Comparison of ENCODE assay signal across 19 cellular contexts in the genomic region with DNA sequence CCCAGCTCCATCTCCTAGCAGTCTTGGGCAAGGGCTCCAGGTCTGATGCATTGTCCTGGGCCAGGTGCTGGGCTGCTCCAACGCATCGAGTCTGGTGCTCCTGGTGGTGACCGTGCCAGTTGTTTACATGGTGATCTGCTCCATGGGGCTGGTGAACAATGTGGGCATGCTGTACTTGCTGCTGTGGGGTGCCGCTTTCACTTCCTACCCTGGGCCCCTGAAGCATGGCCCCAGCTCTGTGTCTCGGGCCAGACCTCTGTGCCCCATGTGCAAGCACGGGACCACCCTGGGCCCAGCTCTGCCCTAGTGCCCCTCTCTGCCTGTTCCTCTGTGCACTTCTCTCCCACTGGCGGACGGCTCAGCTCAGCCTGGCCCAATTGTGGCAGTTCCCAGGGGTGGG.
DNase-seq lines count a peak whose midpoint lies in the region; ATAC-seq, FAIRE-seq and TF ChIP-seq lines count a peak whose summit lies in the region.
"Had no signal": no experiment of that assay in that cellular context is flagged by ENCODE, and none has a peak within 500 bp of the region (broad histone marks: within the 10 kb centered on the region; RNA-seq: fewer than 3 reads in every experiment).

No MANE protein-coding gene starts in this region.

- peaks cover 0 to 3% of the 10 kb centered on the region in 2 donors for H3K9me3 Mint-ChIP-seq in stimulated activated naive B cell treated with anti-CD40 and anti-IgM and Interleukin-4, amounts not matched to agents 10 μg/mL and 1 μg/mL and 100 μg/mL, for 72 hours
- H3K9me3 Mint-ChIP-seq in T-cell = no peaks in the 10 kb centered on the region
- no peaks in the 10 kb centered on the region for H3K9me3 Mint-ChIP-seq in activated T-cell treated with anti-CD3 and anti-CD28 coated beads, Interleukin-2, amount 50 U/mL, for 24 hours
- H3K9me3 Mint-ChIP-seq: H9 had no signal

- no peak for FAIRE-seq in GM12878 (lab: Jason Lieb, UNC)

- no peaks in the 10 kb centered on the region for H3K9me3 ChIP-seq in GM12878 (replicated peaks; ENCODE audit: control insufficient read depth, insufficient read depth, low read length)
- no peaks in the 10 kb centered on the region for H3K9me3 ChIP-seq in heart right ventricle
- no peaks in the 10 kb centered on the region for H3K9me3 ChIP-seq in mucosa of descending colon

- intact Hi-C loops in GM12878 (cut with micrococcal nuclease; ENCODE audit: unreplicated experiment) = no loop called here
- intact Hi-C loops in heart right ventricle (cut with DNase I) = loop anchor here in 1 of 10 donors (5.0 kb wide), 1 partner anchor 104 kb away; no protein-coding TSS in a partner anchor
- intact Hi-C loops in mucosa of descending colon (cut with DNase I, micrococcal nuclease) = no loop called here

- H3K4me3 Mint-ChIP-seq in stimulated activated naive B cell treated with anti-CD40 and anti-IgM and Interleukin-4, amounts not matched to agents 10 μg/mL and 1 μg/mL and 100 μg/mL, for 72 hours = no peak overlapping the region
- H3K4me3 Mint-ChIP-seq in T-cell = no peak overlapping the region
- H3K4me3 Mint-ChIP-seq in activated T-cell treated with anti-CD3 and anti-CD28 coated beads, Interleukin-2, amount 50 U/mL, for 24 hours = no peak overlapping the region
- H3K4me3 Mint-ChIP-seq: H9 had no signal

- H3K4me3 ChIP-seq in GM12878 (no peak overlapping the region), heart right ventricle (peak overlapping the region in 1 of 10 donors; percentile 11), mucosa of descending colon (no peak overlapping the region)
- H3K4me3 ChIP-seq: PC-9 had no signal

- H3K4me1 Mint-ChIP-seq in stimulated activated naive B cell treated with anti-CD40 and anti-IgM and Interleukin-4, amounts not matched to agents 10 μg/mL and 1 μg/mL and 100 μg/mL, for 72 hours = peaks cover 16 to 35% of the 10 kb centered on the region in 2 donors
- no peaks in the 10 kb centered on the region for H3K4me1 Mint-ChIP-seq in T-cell
- H3K4me1 Mint-ChIP-seq in activated T-cell treated with anti-CD3 and anti-CD28 coated beads, Interleukin-2, amount 50 U/mL, for 24 hours (ENCODE audit: low read depth) = no peaks in the 10 kb centered on the region

- TF ChIP-seq CTCF in GM12878 (IDR thresholded peaks at IDR 0.05 in 2 of 3, conservative IDR thresholded peaks at IDR 0.05 in 1 of 3; ENCODE audit: control insufficient read depth in 2 of 3, extremely low read depth in 1 of 3, insufficient read depth in 1 of 3, low read depth in 3 of 3, low read length in 3 of 3) = no peak
- TF ChIP-seq CTCF in heart right ventricle (IDR thresholded peaks at IDR 0.05) = no peak
- no peak for TF ChIP-seq CTCF in mucosa of descending colon (IDR thresholded peaks at IDR 0.05)

- H3K4me2 ChIP-seq in GM12878 (ENCODE audit: control insufficient read depth, insufficient read depth) = no peak overlapping the region
- H3K4me2 ChIP-seq: PC-9 had no signal

- H3K9ac ChIP-seq in GM12878 (ENCODE audit: control insufficient read depth, insufficient read depth, low read length) = no peak overlapping the region

- H3K4me1 ChIP-seq in GM12878 (ENCODE audit: control insufficient read depth, insufficient read depth, low read length) = peaks cover 14% of the 10 kb centered on the region
- peaks cover 0 to 56% (median 18%) of the 10 kb centered on the region in 9 donors for H3K4me1 ChIP-seq in heart right ventricle
- peaks cover 7% of the 10 kb centered on the region for H3K4me1 ChIP-seq in mucosa of descending colon (ENCODE audit: low read depth)

- H3K27me3 ChIP-seq in GM12878 (replicated peaks in 1 of 2; ENCODE audit: control insufficient read depth in 2 of 2, insufficient read depth in 2 of 2, low read length in 1 of 2) (no peaks in the 10 kb centered on the region), heart right ventricle (no peaks in the 10 kb centered on the region)

- no peaks in the 10 kb centered on the region for H3K79me2 ChIP-seq in GM12878 (ENCODE audit: control insufficient read depth, insufficient read depth, low read length)

- in situ Hi-C loops in GM12878 (cut with MboI) = no loop called here

- no peak for TF ChIP-seq RAD21 in GM12878 (IDR thresholded peaks at IDR 0.05; ENCODE audit: insufficient read depth, low read depth, low read length)

- H2AFZ ChIP-seq in GM12878 (ENCODE audit: control insufficient read depth, low read depth, low read length) = no peak overlapping the region
- H2AFZ ChIP-seq: PC-9 had no signal

- peak overlapping the region; percentile 25 for H3K27ac Mint-ChIP-seq in stimulated activated naive B cell treated with anti-CD40 and anti-IgM and Interleukin-4, amounts not matched to agents 10 μg/mL and 1 μg/mL and 100 μg/mL, for 72 hours
- no peak overlapping the region for H3K27ac Mint-ChIP-seq in T-cell
- no peak overlapping the region for H3K27ac Mint-ChIP-seq in activated T-cell treated with anti-CD3 and anti-CD28 coated beads, Interleukin-2, amount 50 U/mL, for 24 hours
- H3K27ac Mint-ChIP-seq: H9 had no signal

- CTCF ChIA-PET in GM12878 (lab: Yijun Ruan, JAX) = no interaction called here
- CTCF ChIA-PET in T-cell (lab: Charles Lee) = no interaction called here

- no TSS peak for BruUV-seq in GM12878 (replicated peaks; lab: Mats Ljungman, UMichigan)

- POLR2A ChIA-PET in GM12878 (lab: Charles Lee) (interaction anchor here (0.5 to 0.7 kb wide), 2 partner anchors 10 to 1367 kb away, joined by 3 to 4 read pairs; no protein-coding TSS in a partner anchor), T-cell (lab: Charles Lee) (no interaction called here)

- H3K36me3 ChIP-seq in GM12878 (ENCODE audit: control insufficient read depth in 2 of 2, insufficient read depth in 2 of 2, low read length in 1 of 2) (no peaks in the 10 kb centered on the region; a peak in 1 of 4 replicates), heart right ventricle (peaks cover 0 to 12% (median 0%) of the 10 kb centered on the region in 9 donors), mucosa of descending colon (ENCODE audit: low read depth) (no peaks in the 10 kb centered on the region)

- 48% methylated on average over 8 of the region's 8 CpGs for WGBS in GM12878 (ENCODE audit: insufficient coverage, insufficient replicate concordance, low lambda C conversion rate, missing lambda C conversion rate)
- WGBS in heart right ventricle, 2 donors = 78 to 79% methylated on average over 8 of the region's 8 CpGs

- no peak for TF ChIP-seq POLR2A in GM12878 (IDR thresholded peaks at IDR 0.05; ENCODE audit: low read depth, low read length)

- RAD21 ChIA-PET in GM12878 (lab: Charles Lee; ENCODE audit: unreplicated experiment) = no interaction called here

- SMC1A ChIA-PET in GM12878 (lab: Charles Lee; ENCODE audit: uncharacterized antibody, unreplicated experiment) = no interaction called here

- TF ChIP-seq EP300 in GM12878 (IDR thresholded peaks at IDR 0.05; ENCODE audit: borderline replicate concordance in 1 of 2, control insufficient read depth in 1 of 2, low read depth in 2 of 2, low read length in 2 of 2) = no peak

- ATAC-seq in GM12878 (no peak; the same call in 2 of the 3 replicates), heart right ventricle (peak in 7 of 8 donors; percentile 5 to 61 (median 29)), mucosa of descending colon (peak; percentile 11), T-cell (replicated peaks in 1 of 4) (no peak), HG03039 (IDR thresholded peaks at IDR 0.05; ENCODE audit: unreplicated experiment) (no peak), GM21528 (IDR thresholded peaks at IDR 0.05; ENCODE audit: low FRiP score, unreplicated experiment) (no peak)
- ATAC-seq in stimulated activated naive B cell treated with anti-CD40 and anti-IgM and Interleukin-4, amounts not matched to agents 10 μg/mL and 1 μg/mL and 100 μg/mL, for 72 hours (replicated peaks) = peak; percentile 38 to 52

- no peaks in the 10 kb centered on the region for H3K27me3 Mint-ChIP-seq in stimulated activated naive B cell treated with anti-CD40 and anti-IgM and Interleukin-4, amounts not matched to agents 10 μg/mL and 1 μg/mL and 100 μg/mL, for 72 hours
- H3K27me3 Mint-ChIP-seq in T-cell = no peaks in the 10 kb centered on the region
- no peaks in the 10 kb centered on the region for H3K27me3 Mint-ChIP-seq in activated T-cell treated with anti-CD3 and anti-CD28 coated beads, Interleukin-2, amount 50 U/mL, for 24 hours

- DNase-seq in GM12878 (ENCODE audit: low read depth, low spot score) = no peak
- DNase-seq in heart right ventricle = no peak
- no peak for DNase-seq in mucosa of descending colon
- DNase-seq in stimulated activated naive B cell treated with anti-CD40 and anti-IgM and Interleukin-4, amounts not matched to agents 10 μg/mL and 1 μg/mL and 100 μg/mL, for 72 hours = no peak
- no peak for DNase-seq in T-cell
- DNase-seq in activated T-cell treated with anti-CD3 and anti-CD28 coated beads, Interleukin-2, amount 50 U/mL, for 24 hours = no peak
- DNase-seq: ACHN, AML-193, COR-L47, EL, H9, KBM-7, NCI-H1436, NCI-H2029, NCI-H2171 treated with DMSO at 0.1 percent for 48 hours, NCI-H446 treated with DMSO at 0.1 percent for 48 hours, PC-9 had no signal

- no peaks in the 10 kb centered on the region for H4K20me1 ChIP-seq in GM12878 (ENCODE audit: control insufficient read depth, insufficient read depth)

- H3K36me3 Mint-ChIP-seq in stimulated activated naive B cell treated with anti-CD40 and anti-IgM and Interleukin-4, amounts not matched to agents 10 μg/mL and 1 μg/mL and 100 μg/mL, for 72 hours = peaks cover 0 to 10% of the 10 kb centered on the region in 2 donors
- peaks cover 6% of the 10 kb centered on the region for H3K36me3 Mint-ChIP-seq in T-cell
- H3K36me3 Mint-ChIP-seq in activated T-cell treated with anti-CD3 and anti-CD28 coated beads, Interleukin-2, amount 50 U/mL, for 24 hours (ENCODE audit: low read depth) = no peaks in the 10 kb centered on the region

- H3K27ac ChIP-seq in GM12878 (ENCODE audit: control insufficient read depth, insufficient read depth) (no peak overlapping the region), heart right ventricle (peak overlapping the region in 8 of 10 donors; percentile 10 to 78 (median 62))
- H3K27ac ChIP-seq: PC-9 had no signal

TF ChIP-seq in GM12878, 131 proteins besides CTCF, POLR2A, EP300 and RAD21:
- TF ChIP-seq TCF12 (IDR thresholded peaks at IDR 0.05; ENCODE audit: low read depth, low read length) (no peak), SPI1 (IDR thresholded peaks at IDR 0.05; ENCODE audit: borderline replicate concordance, insufficient read depth, low read depth, low read length) (0 out of 2 replicates have a peak, but pooled peaks have one; percentile 13)

Comparison
In these comparisons a context has a peak if more than half of its experiments do, and no peak if none do; other contexts are left out.
1. ATAC-seq: peak in heart right ventricle (7 of 8), mucosa of descending colon (single experiment) and stimulated activated naive B cell treated with anti-CD40 and anti-IgM and Interleukin-4, amounts not matched to agents 10 μg/mL and 1 μg/mL and 100 μg/mL, for 72 hours (2 of 2); none in GM12878 (single experiment), T-cell (0 of 4), HG03039 (single experiment) and GM21528 (single experiment).